29 cellular contexts compared by ENCODE assay signal in genomic region chr5:163478982-163479271, GRCh38.
"Had no signal": no experiment of that assay in that cellular context is flagged by ENCODE, and none has a peak within 500 bp of the region (broad histone marks: within the 10 kb centered on the region; RNA-seq: fewer than 3 reads in every experiment).

No MANE protein-coding gene starts in this region.

- H3K36me3 Mint-ChIP-seq: naive thymus-derived CD8-positive, alpha-beta T cell had no signal

- H3K27ac ChIP-seq: brain microvascular endothelial cell, esophagus squamous epithelium, right atrium auricular region, stomach, thyroid gland, upper lobe of left lung, vagina had no signal

- DNase-seq: activated CD4-positive, alpha-beta T cell treated with anti-CD3 and anti-CD28 coated beads for 36 hours; activated CD4-positive, CD25-positive, alpha-beta regulatory T cell; activated gamma-delta T cell; activated naive CD4-positive, alpha-beta T cell treated with anti-CD3 and anti-CD28 coated beads, Interleukin-2, amount 10 ng/mL, durations not matched to agents 7 days and 5 days; activated T-cell treated with anti-CD3 and anti-CD28 coated beads for 4 hours; activated T-cell treated with anti-CD3 and anti-CD28 coated beads, Interleukin-2, amount 50 U/mL, for 72 hours; amniotic stem cell; brain microvascular endothelial cell; caudate nucleus; endodermal cell; esophagus squamous epithelium; kidney; left colon; midbrain; naive thymus-derived CD8-positive, alpha-beta T cell; nucleus accumbens; stimulated activated CD4-positive, alpha-beta T cell treated with anti-CD3 and anti-CD28 coated beads, Interleukin-1b, Interleukin-23, amount 100 ng/mL, for 48 hours; stimulated activated CD4-positive, alpha-beta T cell treated with anti-CD3 and anti-CD28 coated beads, Interleukin-4, amount 100 ng/mL, for 4 hours; stimulated activated CD8-positive, alpha-beta memory T cell treated with anti-CD3 and anti-CD28 coated beads, Interleukin-4, amount 100 ng/mL, for 48 hours; stomach; T-helper 1 cell; thyroid gland; upper lobe of left lung had no signal

- H3K4me1 ChIP-seq: esophagus squamous epithelium, right atrium auricular region, stomach, thyroid gland, upper lobe of left lung, vagina had no signal

- H3K27me3 ChIP-seq: brain microvascular endothelial cell, esophagus squamous epithelium, right atrium auricular region, stomach, thyroid gland, upper lobe of left lung, vagina had no signal

- H3K27me3 Mint-ChIP-seq: activated CD4-positive, alpha-beta T cell treated with anti-CD3 and anti-CD28 coated beads for 36 hours; activated naive CD4-positive, alpha-beta T cell treated with anti-CD3 and anti-CD28 coated beads, Interleukin-2, amount 10 ng/mL, durations not matched to agents 7 days and 5 days; memory B cell; stimulated activated memory B cell treated with anti-CD40 and anti-IgM and Interleukin-4, amounts not matched to agents 10 μg/mL and 1 μg/mL and 100 μg/mL, for 72 hours had no signal

- H3K9me3 ChIP-seq: esophagus squamous epithelium, right atrium auricular region, stomach, thyroid gland, upper lobe of left lung, vagina had no signal

- H3K27ac Mint-ChIP-seq: activated CD4-positive, alpha-beta T cell treated with anti-CD3 and anti-CD28 coated beads for 36 hours; activated naive CD4-positive, alpha-beta T cell treated with anti-CD3 and anti-CD28 coated beads, Interleukin-2, amount 10 ng/mL, durations not matched to agents 7 days and 5 days; activated T-cell treated with anti-CD3 and anti-CD28 coated beads, Interleukin-2, amount 50 U/mL, for 72 hours; naive thymus-derived CD8-positive, alpha-beta T cell; stimulated activated memory B cell treated with anti-CD40 and anti-IgM and Interleukin-4, amounts not matched to agents 10 μg/mL and 1 μg/mL and 100 μg/mL, for 72 hours had no signal

- H3K4me3 ChIP-seq: esophagus squamous epithelium, right atrium auricular region, smooth muscle cell, stomach, thyroid gland, upper lobe of left lung, vagina had no signal

- H3K4me3 Mint-ChIP-seq: activated CD4-positive, alpha-beta T cell treated with anti-CD3 and anti-CD28 coated beads for 36 hours; activated naive CD4-positive, alpha-beta T cell treated with anti-CD3 and anti-CD28 coated beads, Interleukin-2, amount 10 ng/mL, durations not matched to agents 7 days and 5 days; activated T-cell treated with anti-CD3 and anti-CD28 coated beads, Interleukin-2, amount 50 U/mL, for 72 hours; endodermal cell; memory B cell; neural crest cell; stimulated activated memory B cell treated with anti-CD40 and anti-IgM and Interleukin-4, amounts not matched to agents 10 μg/mL and 1 μg/mL and 100 μg/mL, for 72 hours had no signal

- ATAC-seq: activated CD4-positive, alpha-beta T cell treated with anti-CD3 and anti-CD28 coated beads for 36 hours; activated T-cell treated with anti-CD3 and anti-CD28 coated beads, Interleukin-2, amount 50 U/mL, for 72 hours; left colon; naive thymus-derived CD8-positive, alpha-beta T cell; stimulated activated memory B cell treated with anti-CD40 and anti-IgM and Interleukin-4, amounts not matched to agents 10 μg/mL and 1 μg/mL and 100 μg/mL, for 72 hours had no signal

- H3K4me1 Mint-ChIP-seq: activated naive CD4-positive, alpha-beta T cell treated with anti-CD3 and anti-CD28 coated beads, Interleukin-2, amount 10 ng/mL, durations not matched to agents 7 days and 5 days; endodermal cell; naive thymus-derived CD8-positive, alpha-beta T cell; neural crest cell; stimulated activated memory B cell treated with anti-CD40 and anti-IgM and Interleukin-4, amounts not matched to agents 10 μg/mL and 1 μg/mL and 100 μg/mL, for 72 hours had no signal

- H3K4me2 ChIP-seq: smooth muscle cell had no signal

- H3K36me3 ChIP-seq: brain microvascular endothelial cell, right atrium auricular region, stomach, thyroid gland, upper lobe of left lung, vagina had no signal

- H3K9me3 Mint-ChIP-seq: activated naive CD4-positive, alpha-beta T cell treated with anti-CD3 and anti-CD28 coated beads, Interleukin-2, amount 10 ng/mL, durations not matched to agents 7 days and 5 days; activated T-cell treated with anti-CD3 and anti-CD28 coated beads, Interleukin-2, amount 50 U/mL, for 72 hours; endodermal cell; memory B cell; naive thymus-derived CD8-positive, alpha-beta T cell; neural crest cell; stimulated activated memory B cell treated with anti-CD40 and anti-IgM and Interleukin-4, amounts not matched to agents 10 μg/mL and 1 μg/mL and 100 μg/mL, for 72 hours had no signal
